ENCODE assay signal across 8 cellular contexts in genomic region chr1:235012436-235013210, GRCh38.
DNase-seq lines count a peak whose midpoint lies in the region; ATAC-seq and TF ChIP-seq lines count a peak whose summit lies in the region.
"Had no signal": no experiment of that assay in that cellular context is flagged by ENCODE, and none has a peak within 500 bp of the region (broad histone marks: within the 10 kb centered on the region; RNA-seq: fewer than 3 reads in every experiment).

No MANE protein-coding gene starts in this region.

- DNase-seq in HL-60 (ENCODE audit: low read depth in 1 of 2, low spot score in 1 of 2): no peak
- peak; percentile 19 for DNase-seq in activated T-helper 1 cell treated with anti-CD3 and anti-CD28 coated beads, Interleukin-12 subunit alpha, Interleukin-12 subunit beta, Interleukin-2, Interleukin-4 antibody, amounts not matched to agents 30 ng/mL and 10 ng/mL and 1 ng/mL, durations not matched to agents 14 hours and 24 hours and 36 hours (ENCODE audit: low spot score)
- DNase-seq in right atrium auricular region (ENCODE audit: low spot score): no peak
- peak; percentile 31 for DNase-seq in stromal cell of bone marrow (ENCODE audit: low read depth)
- no peak for DNase-seq in GM03348 (ENCODE audit: low spot score)
- DNase-seq: NCI-H524 treated with DMSO at 0.1 percent for 48 hours had no signal

- peaks cover 0 to 14% of the 10 kb centered on the region in 2 donors for H3K4me1 ChIP-seq in right atrium auricular region

- no peak overlapping the region for H3K4me3 ChIP-seq in HL-60 (replicated peaks; ENCODE audit: insufficient read depth, low read length)
- no peak overlapping the region for H3K4me3 ChIP-seq in right atrium auricular region

- H3K27ac ChIP-seq in HL-60 (replicated peaks): peak overlapping the region; percentile 72
- peak overlapping the region; percentile 41 to 43 for H3K27ac ChIP-seq in right atrium auricular region

- H3K27ac Mint-ChIP-seq in activated T-helper 1 cell treated with anti-CD3 and anti-CD28 coated beads, Interleukin-12 subunit alpha, Interleukin-12 subunit beta, Interleukin-2, Interleukin-4 antibody, amounts not matched to agents 30 ng/mL and 10 ng/mL and 1 ng/mL, durations not matched to agents 14 hours and 24 hours and 36 hours: peak overlapping the region; percentile 95

- H3K4me1 Mint-ChIP-seq in activated T-helper 1 cell treated with anti-CD3 and anti-CD28 coated beads, Interleukin-12 subunit alpha, Interleukin-12 subunit beta, Interleukin-2, Interleukin-4 antibody, amounts not matched to agents 30 ng/mL and 10 ng/mL and 1 ng/mL, durations not matched to agents 14 hours and 24 hours and 36 hours (ENCODE audit: low read depth): peaks cover 93% of the 10 kb centered on the region

- intact Hi-C loops in activated T-helper 1 cell treated with anti-CD3 and anti-CD28 coated beads, Interleukin-12 subunit alpha, Interleukin-12 subunit beta, Interleukin-2, Interleukin-4 antibody, amounts not matched to agents 30 ng/mL and 10 ng/mL and 1 ng/mL, durations not matched to agents 14 hours and 24 hours and 36 hours (cut with micrococcal nuclease): loop anchor here (1.0 kb wide), 1 partner anchor 71 kb away; no protein-coding TSS in a partner anchor

- H3K36me3 Mint-ChIP-seq in activated T-helper 1 cell treated with anti-CD3 and anti-CD28 coated beads, Interleukin-12 subunit alpha, Interleukin-12 subunit beta, Interleukin-2, Interleukin-4 antibody, amounts not matched to agents 30 ng/mL and 10 ng/mL and 1 ng/mL, durations not matched to agents 14 hours and 24 hours and 36 hours (ENCODE audit: low read depth): peaks cover 19% of the 10 kb centered on the region

- H3K9me3 ChIP-seq in right atrium auricular region: peaks cover 0 to 4% of the 10 kb centered on the region in 2 donors

- no peak for TF ChIP-seq CTCF in HL-60 (IDR thresholded peaks at IDR 0.05; ENCODE audit: insufficient read depth, low read length)
- TF ChIP-seq CTCF in right atrium auricular region (IDR thresholded peaks at IDR 0.05): no peak

- no peak for ATAC-seq in HG03196 (IDR thresholded peaks at IDR 0.05; ENCODE audit: unreplicated experiment)
- no peak for ATAC-seq in GM21526 (IDR thresholded peaks at IDR 0.05; ENCODE audit: low FRiP score, unreplicated experiment)

- H3K4me3 Mint-ChIP-seq in activated T-helper 1 cell treated with anti-CD3 and anti-CD28 coated beads, Interleukin-12 subunit alpha, Interleukin-12 subunit beta, Interleukin-2, Interleukin-4 antibody, amounts not matched to agents 30 ng/mL and 10 ng/mL and 1 ng/mL, durations not matched to agents 14 hours and 24 hours and 36 hours: peak overlapping the region; percentile 40

- no peaks in the 10 kb centered on the region for H3K36me3 ChIP-seq in right atrium auricular region

- peaks cover 5% of the 10 kb centered on the region for H3K27me3 Mint-ChIP-seq in activated T-helper 1 cell treated with anti-CD3 and anti-CD28 coated beads, Interleukin-12 subunit alpha, Interleukin-12 subunit beta, Interleukin-2, Interleukin-4 antibody, amounts not matched to agents 30 ng/mL and 10 ng/mL and 1 ng/mL, durations not matched to agents 14 hours and 24 hours and 36 hours (ENCODE audit: insufficient read depth)

- H3K9me3 Mint-ChIP-seq in activated T-helper 1 cell treated with anti-CD3 and anti-CD28 coated beads, Interleukin-12 subunit alpha, Interleukin-12 subunit beta, Interleukin-2, Interleukin-4 antibody, amounts not matched to agents 30 ng/mL and 10 ng/mL and 1 ng/mL, durations not matched to agents 14 hours and 24 hours and 36 hours: peaks cover 19% of the 10 kb centered on the region

- H3K27me3 ChIP-seq in HL-60 (ENCODE audit: insufficient read depth, poor library complexity, severe bottlenecking) (no peaks in the 10 kb centered on the region), right atrium auricular region (no peaks in the 10 kb centered on the region)

Comparison
In these comparisons a context has a peak if more than half of its experiments do, and no peak if none do; other contexts are left out.
1. DNase-seq: peak in activated T-helper 1 cell treated with anti-CD3 and anti-CD28 coated beads, Interleukin-12 subunit alpha, Interleukin-12 subunit beta, Interleukin-2, Interleukin-4 antibody, amounts not matched to agents 30 ng/mL and 10 ng/mL and 1 ng/mL, durations not matched to agents 14 hours and 24 hours and 36 hours (single experiment) and stromal cell of bone marrow (single experiment); none in HL-60 (0 of 2), right atrium auricular region (single experiment) and GM03348 (single experiment).